Comparison of ENCODE assay signal across 30 cellular contexts in genomic region chr2:16386000-16386399, GRCh38.
"Had no signal": no experiment of that assay in that cellular context is flagged by ENCODE, and none has a peak within 500 bp of the region (broad histone marks: within the 10 kb centered on the region; RNA-seq: fewer than 3 reads in every experiment).

No MANE protein-coding gene starts in this region.

- H3K36me3 ChIP-seq: MG63, SJCRH30, WERI-Rb-1 had no signal

- H3K9me3 ChIP-seq: MG63, SJCRH30 had no signal

- H3K27ac ChIP-seq: PC-9, SJCRH30, SK-N-MC, WERI-Rb-1 had no signal

- ATAC-seq: activated CD8-positive, alpha-beta memory T cell treated with anti-CD3 and anti-CD28 coated beads, Interleukin-2, amount 10 ng/mL, durations not matched to agents 7 days and 5 days; activated naive CD8-positive, alpha-beta T cell treated with anti-CD3 and anti-CD28 coated beads, Interleukin-2, amount 50 U/mL, for 24 hours had no signal

- H3K4me3 ChIP-seq: MG63, PC-9, SJCRH30, SK-N-MC had no signal

- DNase-seq: activated CD4-positive, alpha-beta memory T cell treated with anti-CD3 and anti-CD28 coated beads, Interleukin-2, amount 10 ng/mL, durations not matched to agents 7 days and 5 days; activated CD4-positive, alpha-beta T cell treated with anti-CD3 and anti-CD28 coated beads for 1 hour; activated CD4-positive, alpha-beta T cell treated with anti-CD3 and anti-CD28 coated beads for 48 hours; activated CD4-positive, CD25-positive, alpha-beta regulatory T cell; activated CD8-positive, alpha-beta memory T cell treated with anti-CD3 and anti-CD28 coated beads for 24 hours; activated CD8-positive, alpha-beta memory T cell treated with anti-CD3 and anti-CD28 coated beads, Interleukin-2, amount 10 ng/mL, durations not matched to agents 7 days and 5 days; activated CD8-positive, alpha-beta memory T cell treated with anti-CD3 and anti-CD28 coated beads, Interleukin-2, amount 50 U/mL, for 48 hours; activated effector memory CD4-positive, alpha-beta T cell treated with Interleukin-2 at 50 U/mL for 16 hours; activated naive CD4-positive, alpha-beta T cell treated with anti-CD3 and anti-CD28 coated beads, Interleukin-2, amount 10 ng/mL, durations not matched to agents 7 days and 5 days; activated naive CD8-positive, alpha-beta T cell treated with anti-CD3 and anti-CD28 coated beads, Interleukin-2, amount 50 U/mL, for 24 hours; activated T-cell treated with anti-CD3 and anti-CD28 coated beads, Interleukin-2, amount 50 U/mL, for 48 hours; anterior cingulate cortex; central memory CD4-positive, alpha-beta T cell; Kasumi-1; KG1; MG63; NCI-H1048; NCI-H1436; NCI-H1694; NCI-H2029; NCI-H2171 treated with DMSO at 0.1 percent for 48 hours; NCI-H2227 treated with DMSO at 0.1 percent for 48 hours; NCI-H446; NCI-H510A treated with DMSO at 0.1 percent for 48 hours; PC-9; SHP77; T1000; WERI-Rb-1 had no signal

- H3K27me3 ChIP-seq: MG63, SJCRH30 had no signal
